12 cellular contexts compared by ENCODE assay signal in the genomic region with DNA sequence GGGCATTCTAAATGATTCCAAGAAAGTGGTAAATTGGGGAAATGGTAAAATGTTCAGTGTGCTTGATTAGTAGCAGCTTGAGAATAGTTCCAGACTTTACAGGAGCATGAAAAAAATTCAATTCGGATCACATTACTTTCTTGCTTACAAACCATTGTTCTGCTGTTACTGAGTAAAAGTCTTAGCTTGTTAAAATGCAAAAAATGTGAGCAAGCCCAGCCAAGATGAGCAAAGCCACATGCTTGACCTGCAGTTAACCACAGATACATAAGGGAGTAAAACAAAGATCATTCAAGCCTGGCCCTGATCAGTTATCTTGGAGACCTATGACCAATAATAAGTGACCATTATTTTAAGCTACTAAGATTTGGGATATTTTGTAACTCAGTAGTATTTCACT.
DNase-seq lines count a peak whose midpoint lies in the region; ATAC-seq and TF ChIP-seq lines count a peak whose summit lies in the region.
"Had no signal": no experiment of that assay in that cellular context is flagged by ENCODE, and none has a peak within 500 bp of the region (broad histone marks: within the 10 kb centered on the region; RNA-seq: fewer than 3 reads in every experiment).

No MANE protein-coding gene starts in this region.

- DNase-seq in ACHN (peak; percentile 73), HFF-Myc (ENCODE audit: extremely low read depth, low read depth) (peak; percentile 35), amniotic epithelial cell (ENCODE audit: low read depth) (peak; percentile 47), glomerular visceral epithelial cell (ENCODE audit: extremely low spot score) (peak; percentile 45), dorsolateral prefrontal cortex (no peak)
- no peak for DNase-seq in stimulated activated naive CD4-positive, alpha-beta T cell treated with Interleukin-2 at 50 U/mL for 16 hours (lab: John Stamatoyannopoulos, UW)
- DNase-seq: NCI-H1105, ovary had no signal

- in situ Hi-C loops in ACHN (cut with HindIII; ENCODE audit: low pct_ligation_motif_present, low pct_unique_long_range_greater_than_20kb, low sequenced_read_pairs), result no loop called here

- ATAC-seq in HG03135 (IDR thresholded peaks at IDR 0.05; ENCODE audit: unreplicated experiment), result no peak
- ATAC-seq in GM18502 (IDR thresholded peaks at IDR 0.05; ENCODE audit: poor library complexity, unreplicated experiment), result no peak
- ATAC-seq: esophagus mucosa had no signal

- H3K27me3 ChIP-seq in dorsolateral prefrontal cortex, result peaks cover 0 to 15% (median 0%) of the 10 kb centered on the region in 45 donors
- H3K27me3 ChIP-seq: ovary, suprapubic skin had no signal

- TF ChIP-seq CTCF in HFF-Myc (IDR thresholded peaks at IDR 0.05; ENCODE audit: low read depth, low read length, missing control alignments), result no peak
- TF ChIP-seq CTCF in dorsolateral prefrontal cortex (IDR thresholded peaks at IDR 0.05 in 54 of 56, conservative IDR thresholded peaks at IDR 0.05 in 2 of 56; ENCODE audit: low read depth in 1 of 56, partially characterized antibody in 56 of 56), result no peak

- intact Hi-C loops in dorsolateral prefrontal cortex (cut with DNase I), result no loop called here

- no peak overlapping the region for H3K4me3 ChIP-seq in HFF-Myc (replicated peaks; ENCODE audit: low read depth, low read length)
- no peak overlapping the region for H3K4me3 ChIP-seq in dorsolateral prefrontal cortex
- H3K4me3 ChIP-seq: ovary, suprapubic skin had no signal

- H3K27ac ChIP-seq in dorsolateral prefrontal cortex, result peak overlapping the region in 11 of 59 donors; percentile 3 to 51 (median 40)
- H3K27ac ChIP-seq: ovary, suprapubic skin had no signal

Comparison
In these comparisons a context has a peak if more than half of its experiments do, and no peak if none do; other contexts are left out.
1. DNase-seq: peak in ACHN (single experiment), HFF-Myc (single experiment), amniotic epithelial cell (single experiment) and glomerular visceral epithelial cell (single experiment); none in dorsolateral prefrontal cortex (0 of 10) and stimulated activated naive CD4-positive, alpha-beta T cell treated with Interleukin-2 at 50 U/mL for 16 hours (single experiment).